In the genomic region with DNA sequence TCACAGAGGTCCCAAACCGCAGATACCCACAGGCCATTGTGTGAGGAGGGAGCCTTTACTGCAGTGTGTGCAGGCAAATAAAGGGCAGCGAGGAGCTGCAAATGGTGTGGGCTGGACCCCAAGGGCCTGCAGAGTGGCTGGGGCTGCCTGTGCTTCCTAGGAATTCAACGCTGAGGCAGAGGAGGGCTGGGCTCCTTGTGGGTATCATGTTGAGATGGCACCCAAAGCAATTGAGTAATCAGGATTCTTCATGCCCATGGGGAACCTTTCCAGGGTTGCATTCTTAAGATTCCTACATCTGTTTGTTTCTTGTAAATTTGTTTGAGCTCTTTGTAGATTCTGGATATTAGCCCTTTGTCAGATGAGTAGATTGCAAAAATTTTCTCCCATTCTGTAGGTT, we compare ENCODE assay signal across 1 cellular context.
TF ChIP-seq lines count a peak whose summit lies in the region.

No MANE protein-coding gene starts in this region.

TF ChIP-seq in GM23338, 12 proteins besides CTCF, POLR2A, EP300 and RAD21 (continued from another document):
- TF ChIP-seq, protein P1, sequence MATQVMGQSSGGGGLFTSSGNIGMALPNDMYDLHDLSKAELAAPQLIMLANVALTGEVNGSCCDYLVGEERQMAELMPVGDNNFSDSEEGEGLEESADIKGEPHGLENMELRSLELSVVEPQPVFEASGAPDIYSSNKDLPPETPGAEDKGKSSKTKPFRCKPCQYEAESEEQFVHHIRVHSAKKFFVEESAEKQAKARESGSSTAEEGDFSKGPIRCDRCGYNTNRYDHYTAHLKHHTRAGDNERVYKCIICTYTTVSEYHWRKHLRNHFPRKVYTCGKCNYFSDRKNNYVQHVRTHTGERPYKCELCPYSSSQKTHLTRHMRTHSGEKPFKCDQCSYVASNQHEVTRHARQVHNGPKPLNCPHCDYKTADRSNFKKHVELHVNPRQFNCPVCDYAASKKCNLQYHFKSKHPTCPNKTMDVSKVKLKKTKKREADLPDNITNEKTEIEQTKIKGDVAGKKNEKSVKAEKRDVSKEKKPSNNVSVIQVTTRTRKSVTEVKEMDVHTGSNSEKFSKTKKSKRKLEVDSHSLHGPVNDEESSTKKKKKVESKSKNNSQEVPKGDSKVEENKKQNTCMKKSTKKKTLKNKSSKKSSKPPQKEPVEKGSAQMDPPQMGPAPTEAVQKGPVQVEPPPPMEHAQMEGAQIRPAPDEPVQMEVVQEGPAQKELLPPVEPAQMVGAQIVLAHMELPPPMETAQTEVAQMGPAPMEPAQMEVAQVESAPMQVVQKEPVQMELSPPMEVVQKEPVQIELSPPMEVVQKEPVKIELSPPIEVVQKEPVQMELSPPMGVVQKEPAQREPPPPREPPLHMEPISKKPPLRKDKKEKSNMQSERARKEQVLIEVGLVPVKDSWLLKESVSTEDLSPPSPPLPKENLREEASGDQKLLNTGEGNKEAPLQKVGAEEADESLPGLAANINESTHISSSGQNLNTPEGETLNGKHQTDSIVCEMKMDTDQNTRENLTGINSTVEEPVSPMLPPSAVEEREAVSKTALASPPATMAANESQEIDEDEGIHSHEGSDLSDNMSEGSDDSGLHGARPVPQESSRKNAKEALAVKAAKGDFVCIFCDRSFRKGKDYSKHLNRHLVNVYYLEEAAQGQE (IDR thresholded peaks at IDR 0.05; ENCODE audit: unreplicated experiment): no peak
- no peak for TF ChIP-seq EZH2 (IDR thresholded peaks at IDR 0.05; ENCODE audit: low read depth, unreplicated experiment)
- TF ChIP-seq CREB1 (CRISPR knock-in tag; IDR thresholded peaks at IDR 0.05; ENCODE audit: low read depth): no peak
- TF ChIP-seq, protein P2, sequence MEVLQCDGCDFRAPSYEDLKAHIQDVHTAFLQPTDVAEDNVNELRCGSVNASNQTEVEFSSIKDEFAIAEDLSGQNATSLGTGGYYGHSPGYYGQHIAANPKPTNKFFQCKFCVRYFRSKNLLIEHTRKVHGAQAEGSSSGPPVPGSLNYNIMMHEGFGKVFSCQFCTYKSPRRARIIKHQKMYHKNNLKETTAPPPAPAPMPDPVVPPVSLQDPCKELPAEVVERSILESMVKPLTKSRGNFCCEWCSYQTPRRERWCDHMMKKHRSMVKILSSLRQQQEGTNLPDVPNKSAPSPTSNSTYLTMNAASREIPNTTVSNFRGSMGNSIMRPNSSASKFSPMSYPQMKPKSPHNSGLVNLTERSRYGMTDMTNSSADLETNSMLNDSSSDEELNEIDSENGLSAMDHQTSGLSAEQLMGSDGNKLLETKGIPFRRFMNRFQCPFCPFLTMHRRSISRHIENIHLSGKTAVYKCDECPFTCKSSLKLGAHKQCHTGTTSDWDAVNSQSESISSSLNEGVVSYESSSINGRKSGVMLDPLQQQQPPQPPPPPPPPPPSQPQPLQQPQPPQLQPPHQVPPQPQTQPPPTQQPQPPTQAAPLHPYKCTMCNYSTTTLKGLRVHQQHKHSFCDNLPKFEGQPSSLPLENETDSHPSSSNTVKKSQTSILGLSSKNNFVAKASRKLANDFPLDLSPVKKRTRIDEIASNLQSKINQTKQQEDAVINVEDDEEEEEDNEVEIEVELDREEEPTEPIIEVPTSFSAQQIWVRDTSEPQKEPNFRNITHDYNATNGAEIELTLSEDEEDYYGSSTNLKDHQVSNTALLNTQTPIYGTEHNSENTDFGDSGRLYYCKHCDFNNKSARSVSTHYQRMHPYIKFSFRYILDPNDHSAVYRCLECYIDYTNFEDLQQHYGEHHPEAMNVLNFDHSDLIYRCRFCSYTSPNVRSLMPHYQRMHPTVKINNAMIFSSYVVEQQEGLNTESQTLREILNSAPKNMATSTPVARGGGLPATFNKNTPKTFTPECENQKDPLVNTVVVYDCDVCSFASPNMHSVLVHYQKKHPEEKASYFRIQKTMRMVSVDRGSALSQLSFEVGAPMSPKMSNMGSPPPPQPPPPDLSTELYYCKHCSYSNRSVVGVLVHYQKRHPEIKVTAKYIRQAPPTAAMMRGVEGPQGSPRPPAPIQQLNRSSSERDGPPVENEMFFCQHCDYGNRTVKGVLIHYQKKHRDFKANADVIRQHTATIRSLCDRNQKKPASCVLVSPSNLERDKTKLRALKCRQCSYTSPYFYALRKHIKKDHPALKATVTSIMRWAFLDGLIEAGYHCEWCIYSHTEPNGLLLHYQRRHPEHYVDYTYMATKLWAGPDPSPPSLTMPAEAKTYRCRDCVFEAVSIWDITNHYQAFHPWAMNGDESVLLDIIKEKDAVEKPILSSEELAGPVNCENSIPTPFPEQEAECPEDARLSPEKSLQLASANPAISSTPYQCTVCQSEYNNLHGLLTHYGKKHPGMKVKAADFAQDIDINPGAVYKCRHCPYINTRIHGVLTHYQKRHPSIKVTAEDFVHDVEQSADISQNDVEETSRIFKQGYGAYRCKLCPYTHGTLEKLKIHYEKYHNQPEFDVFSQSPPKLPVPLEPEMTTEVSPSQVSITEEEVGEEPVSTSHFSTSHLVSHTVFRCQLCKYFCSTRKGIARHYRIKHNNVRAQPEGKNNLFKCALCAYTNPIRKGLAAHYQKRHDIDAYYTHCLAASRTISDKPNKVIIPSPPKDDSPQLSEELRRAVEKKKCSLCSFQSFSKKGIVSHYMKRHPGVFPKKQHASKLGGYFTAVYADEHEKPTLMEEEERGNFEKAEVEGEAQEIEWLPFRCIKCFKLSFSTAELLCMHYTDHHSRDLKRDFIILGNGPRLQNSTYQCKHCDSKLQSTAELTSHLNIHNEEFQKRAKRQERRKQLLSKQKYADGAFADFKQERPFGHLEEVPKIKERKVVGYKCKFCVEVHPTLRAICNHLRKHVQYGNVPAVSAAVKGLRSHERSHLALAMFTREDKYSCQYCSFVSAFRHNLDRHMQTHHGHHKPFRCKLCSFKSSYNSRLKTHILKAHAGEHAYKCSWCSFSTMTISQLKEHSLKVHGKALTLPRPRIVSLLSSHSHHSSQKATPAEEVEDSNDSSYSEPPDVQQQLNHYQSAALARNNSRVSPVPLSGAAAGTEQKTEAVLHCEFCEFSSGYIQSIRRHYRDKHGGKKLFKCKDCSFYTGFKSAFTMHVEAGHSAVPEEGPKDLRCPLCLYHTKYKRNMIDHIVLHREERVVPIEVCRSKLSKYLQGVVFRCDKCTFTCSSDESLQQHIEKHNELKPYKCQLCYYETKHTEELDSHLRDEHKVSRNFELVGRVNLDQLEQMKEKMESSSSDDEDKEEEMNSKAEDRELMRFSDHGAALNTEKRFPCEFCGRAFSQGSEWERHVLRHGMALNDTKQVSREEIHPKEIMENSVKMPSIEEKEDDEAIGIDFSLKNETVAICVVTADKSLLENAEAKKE (CRISPR knock-in tag; IDR thresholded peaks at IDR 0.05): no peak
- TF ChIP-seq STAT1 (IDR thresholded peaks at IDR 0.05; ENCODE audit: unreplicated experiment): no peak
